Comparison of ENCODE assay signal across 8 cellular contexts in the genomic region with DNA sequence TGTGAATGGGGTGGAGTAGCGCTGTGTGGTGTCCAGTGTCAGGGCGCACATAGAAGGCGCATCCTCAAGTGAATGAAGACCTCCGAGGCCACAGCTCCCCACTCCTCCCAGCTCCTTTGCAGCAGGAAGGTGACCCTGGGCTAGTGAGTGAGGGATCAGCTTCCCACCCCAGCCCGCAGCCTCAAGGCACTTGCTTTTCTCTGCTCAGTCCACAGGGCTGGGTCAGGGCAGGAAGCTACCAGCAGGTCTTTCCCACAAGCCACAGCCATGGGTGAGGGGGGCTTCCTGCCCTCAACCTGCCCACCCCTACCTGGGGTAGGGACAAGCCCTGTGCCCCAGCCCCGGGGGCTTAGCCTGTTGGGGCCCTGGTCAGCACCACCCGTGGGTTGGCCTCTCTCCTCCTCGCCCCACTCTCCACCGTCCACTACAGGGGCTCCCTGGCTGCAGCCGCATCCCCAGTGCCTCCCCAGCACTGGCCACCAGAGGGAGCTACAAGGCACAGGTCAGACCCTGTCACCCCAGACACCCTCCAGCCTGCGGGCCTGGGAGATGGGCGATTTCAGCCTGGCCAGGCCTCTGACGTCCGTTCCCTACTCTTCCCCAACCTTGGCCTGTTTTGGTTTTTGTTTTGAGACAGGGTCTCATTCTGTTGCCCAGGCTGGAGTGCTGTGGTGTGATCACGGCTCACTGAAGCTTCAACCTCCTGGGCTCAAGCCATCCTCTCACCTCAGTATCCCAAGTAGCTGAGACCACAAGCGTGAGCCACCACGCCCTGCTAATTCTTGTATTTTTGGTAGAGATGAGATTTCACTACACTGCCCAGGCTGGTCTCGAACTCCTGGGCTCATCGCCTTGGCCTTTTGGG. TPM values are rescaled to one million over a fixed set of nuclear protein-coding genes. Genes with fewer than 3 reads are reported as not detected.
DNase-seq lines count a peak whose midpoint lies in the region; ATAC-seq and TF ChIP-seq lines count a peak whose summit lies in the region.

No MANE protein-coding gene starts in this region.

- TF ChIP-seq CTCF in heart left ventricle (IDR thresholded peaks at IDR 0.05) = peak; percentile 74 to 96 (median 90)
- peak; percentile 92 for TF ChIP-seq CTCF in upper lobe of right lung (IDR thresholded peaks at IDR 0.05)

- peak overlapping the region; percentile 53 for H3K4me3 Mint-ChIP-seq in activated naive CD8-positive, alpha-beta T cell treated with anti-CD3 and anti-CD28 coated beads for 36 hours

- H3K9me3 ChIP-seq in heart left ventricle (no peaks in the 10 kb centered on the region), upper lobe of right lung (no peaks in the 10 kb centered on the region)

- intact Hi-C loops in heart left ventricle (cut with DNase I) = loop anchor here in 5 of 10 donors (2.0 to 10.0 kb wide), 4 partner anchors 37 to 144 kb away; partner anchors contain the start of genes C8G (in 1 of the 5), PAXX (in 1 of the 5) and TRAF2 (in 1 of the 5)
- intact Hi-C loops in posterior vena cava (cut with DNase I) = loop anchor here in 1 of 2 donors (5.0 kb wide), 1 partner anchor 242 kb away; no protein-coding TSS in a partner anchor
- intact Hi-C loops in upper lobe of right lung (cut with DNase I) = no loop called here

- no peaks in the 10 kb centered on the region for H3K36me3 Mint-ChIP-seq in activated naive CD8-positive, alpha-beta T cell treated with anti-CD3 and anti-CD28 coated beads for 36 hours

- WGBS in heart left ventricle, 4 donors = 23 to 44% (median 33%) methylated on average over 13 to 19 of the region's 19 CpGs

- peak overlapping the region in 11 of 12 donors; percentile 45 to 79 (median 67) for H3K4me3 ChIP-seq in heart left ventricle
- peak overlapping the region; percentile 62 for H3K4me3 ChIP-seq in upper lobe of right lung

- H3K4me1 ChIP-seq in heart left ventricle (peaks cover 5 to 68% (median 25%) of the 10 kb centered on the region in 12 donors), upper lobe of right lung (peaks cover 36% of the 10 kb centered on the region)

- H3K27me3 Mint-ChIP-seq in activated naive CD8-positive, alpha-beta T cell treated with anti-CD3 and anti-CD28 coated beads for 36 hours = no peaks in the 10 kb centered on the region

- no peaks in the 10 kb centered on the region for H3K9me3 Mint-ChIP-seq in activated naive CD8-positive, alpha-beta T cell treated with anti-CD3 and anti-CD28 coated beads for 36 hours

- ATAC-seq in SK-N-SH treated with all-trans-retinoic acid at 6 μM for 48 hours (peak; percentile 88), heart left ventricle (peak; percentile 28 to 76 (median 70)), upper lobe of right lung (peak; percentile 78), HG03095 (IDR thresholded peaks at IDR 0.05; ENCODE audit: unreplicated experiment) (no peak)

- DNase-seq in GF-D8 (lab: John Stamatoyannopoulos, UW) (peak; percentile 74), HT-29 (ENCODE audit: low spot score) (peak; percentile 84), heart left ventricle (peak; percentile 73 to 91 (median 82)), posterior vena cava (ENCODE audit: low spot score) (peak; percentile 95), upper lobe of right lung (peak; percentile 89)
- peak; percentile 70 for DNase-seq in activated naive CD8-positive, alpha-beta T cell treated with anti-CD3 and anti-CD28 coated beads for 36 hours

- H3K27me3 ChIP-seq in heart left ventricle (no peaks in the 10 kb centered on the region), upper lobe of right lung (no peaks in the 10 kb centered on the region)

- TF ChIP-seq POLR2A in heart left ventricle (IDR thresholded peaks at IDR 0.05) = no peak

- peaks cover 32% of the 10 kb centered on the region for H3K4me1 Mint-ChIP-seq in activated naive CD8-positive, alpha-beta T cell treated with anti-CD3 and anti-CD28 coated beads for 36 hours

- H3K36me3 ChIP-seq in heart left ventricle = no peaks in the 10 kb centered on the region
- no peaks in the 10 kb centered on the region for H3K36me3 ChIP-seq in upper lobe of right lung

- no peak overlapping the region for H3K27ac Mint-ChIP-seq in activated naive CD8-positive, alpha-beta T cell treated with anti-CD3 and anti-CD28 coated beads for 36 hours

- H3K27ac ChIP-seq in heart left ventricle = peak overlapping the region in 1 of 12 donors; percentile 87
- peak overlapping the region; percentile 36 for H3K27ac ChIP-seq in upper lobe of right lung

TF ChIP-seq in SK-N-SH treated with all-trans-retinoic acid at 6 μM for 48 hours, 23 proteins besides CTCF, POLR2A, EP300 and RAD21:
- no peak for TF ChIP-seq ZNF8 (CRISPR knock-in tag; IDR thresholded peaks at IDR 0.05)
- TF ChIP-seq TSHZ2 (CRISPR knock-in tag; IDR thresholded peaks at IDR 0.05) = no peak
- no peak for TF ChIP-seq CSDC2 (CRISPR knock-in tag; IDR thresholded peaks at IDR 0.05)
- TF ChIP-seq ARNTL (CRISPR knock-in tag; IDR thresholded peaks at IDR 0.05; ENCODE audit: borderline replicate concordance, low read depth) = no peak
TF ChIP-seq in SK-N-SH treated with all-trans-retinoic acid at 6 μM for 48 hours: peak in this region for 0.

RNA-seq across cellular contexts. Expression of gene ABCA2, which starts 1.3 kb away (rescaled TPM):
- 92.6 and 99.9 TPM in 2 replicates for total RNA-seq in HT-29 (2014; rRNA removed; shearing (Covaris generic))
- total RNA-seq in activated naive CD8-positive, alpha-beta T cell treated with anti-CD3 and anti-CD28 coated beads for 36 hours = 1 to 10 TPM; 4.2 to 4.9 TPM
- total RNA-seq in heart left ventricle (10 to 100 TPM; 19.1 to 44.3 (median 33.4) TPM), posterior vena cava (10 to 100 TPM; 30.8 to 32.8 TPM), upper lobe of right lung (44.3 TPM)
- 10 to 100 TPM; 13.1 to 30.6 TPM for polyA plus RNA-seq in heart left ventricle

RNA-seq across cellular contexts. Expression of gene FUT7, which starts 2.6 kb away (rescaled TPM):
- 0.36 and 0.42 TPM in 2 replicates for total RNA-seq in HT-29 (2014; rRNA removed; shearing (Covaris generic))
- total RNA-seq in activated naive CD8-positive, alpha-beta T cell treated with anti-CD3 and anti-CD28 coated beads for 36 hours = not detected
- total RNA-seq in heart left ventricle (under 1 TPM in 2 of 9 donors, not detected in 7; 0.15 to 0.48 TPM), posterior vena cava (under 1 TPM; 0.24 to 0.32 TPM), upper lobe of right lung (0.81 TPM)
- under 1 TPM in 1 of 2 donors, not detected in 1; 0.17 TPM for polyA plus RNA-seq in heart left ventricle

RNA-seq across cellular contexts. Expression of gene NPDC1, which starts 16.7 kb away (rescaled TPM):
- 59.9 and 84.3 TPM in 2 replicates for total RNA-seq in HT-29 (2014; rRNA removed; shearing (Covaris generic))
- total RNA-seq in activated naive CD8-positive, alpha-beta T cell treated with anti-CD3 and anti-CD28 coated beads for 36 hours = 10 to 100 TPM; 13.2 to 13.5 TPM
- 100 to 1,000 TPM in 1 of 9 donors, 10 to 100 TPM in 8; 45.1 to 114 (median 55.1) TPM for total RNA-seq in heart left ventricle
- polyA plus RNA-seq in heart left ventricle = 10 to 100 TPM; 38.4 to 71.7 TPM
- 100 to 1,000 TPM; 129 to 133 TPM for total RNA-seq in posterior vena cava
- 152 TPM for total RNA-seq in upper lobe of right lung

RNA-seq across cellular contexts. Expression of gene ENTPD2, which starts 24.6 kb away (rescaled TPM):
- 2.5 and 2.7 TPM in 2 replicates for total RNA-seq in HT-29 (2014; rRNA removed; shearing (Covaris generic))
- not detected for total RNA-seq in activated naive CD8-positive, alpha-beta T cell treated with anti-CD3 and anti-CD28 coated beads for 36 hours
- total RNA-seq in heart left ventricle = 1 to 10 TPM in 8 of 9 donors, under 1 TPM in 1; 0.85 to 2.9 (median 1.2) TPM
- 1 to 10 TPM in 1 of 2 donors, under 1 TPM in 1; 0.50 to 1.2 TPM for polyA plus RNA-seq in heart left ventricle
- 1 to 10 TPM in 1 of 2 donors, under 1 TPM in 1; 0.48 to 1.2 TPM for total RNA-seq in posterior vena cava
- total RNA-seq in upper lobe of right lung = 0.41 TPM

RNA-seq across cellular contexts. Expression of gene CLIC3, which starts 32.9 kb away (rescaled TPM):
- total RNA-seq in HT-29 (2014; rRNA removed; shearing (Covaris generic)) = 17.0 and 24.1 TPM in 2 replicates
- total RNA-seq in activated naive CD8-positive, alpha-beta T cell treated with anti-CD3 and anti-CD28 coated beads for 36 hours = not detected
- total RNA-seq in heart left ventricle = 10 to 100 TPM in 1 of 9 donors, 1 to 10 TPM in 8; 1.5 to 16.7 (median 5.0) TPM
- polyA plus RNA-seq in heart left ventricle = 10 to 100 TPM in 1 of 2 donors, 1 to 10 TPM in 1; 3.9 to 11.3 TPM
- total RNA-seq in posterior vena cava = 1 to 10 TPM; 1.9 to 3.8 TPM
- 80.7 TPM for total RNA-seq in upper lobe of right lung
